ENCODE assay signal across 8 cellular contexts in the genomic region with DNA sequence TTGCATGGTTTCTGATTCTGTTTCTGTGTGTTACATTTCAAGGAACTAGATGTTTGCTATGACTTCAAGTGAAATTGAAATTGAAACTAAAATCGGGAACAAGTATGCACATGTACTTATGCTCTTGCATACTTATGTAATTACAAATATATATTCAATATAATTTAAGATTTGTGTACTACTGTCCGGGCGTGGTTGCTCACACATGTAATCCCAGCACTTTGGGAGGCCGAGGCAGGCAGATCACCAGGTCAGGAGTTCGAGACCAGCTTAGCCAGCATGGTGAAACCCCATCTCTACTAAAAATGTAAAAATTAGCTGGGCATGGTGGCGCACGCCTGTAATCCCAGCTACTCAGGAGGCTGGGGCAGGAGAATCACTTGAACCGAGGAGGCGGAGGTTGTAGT. TPM values are rescaled to one million over a fixed set of nuclear protein-coding genes. Genes with fewer than 3 reads are reported as not detected.
DNase-seq lines count a peak whose midpoint lies in the region; ATAC-seq, FAIRE-seq and TF ChIP-seq lines count a peak whose summit lies in the region.
"Not testable (repeated sequence)": the region's sequence is repeated elsewhere in the genome, so short reads cannot be mapped to it uniquely, and the experiment has no call there.

No MANE protein-coding gene starts in this region.

- H3K9me3 Mint-ChIP-seq in activated CD4-positive, alpha-beta T cell treated with anti-CD3 and anti-CD28 coated beads, Interleukin-2, amount 10 ng/mL, durations not matched to agents 7 days and 5 days: not testable (repeated sequence)

- peak overlapping the region; percentile 50 to 82 (median 66) for H3K27ac ChIP-seq in right lobe of liver

- H3K4me3 ChIP-seq in right lobe of liver: peak overlapping the region; percentile 39 to 44 (median 43)

- not testable (repeated sequence) for TF ChIP-seq POLR2A in right lobe of liver (IDR thresholded peaks at IDR 0.05)

- H3K36me3 Mint-ChIP-seq in activated CD4-positive, alpha-beta T cell treated with anti-CD3 and anti-CD28 coated beads, Interleukin-2, amount 10 ng/mL, durations not matched to agents 7 days and 5 days (ENCODE audit: low read depth): peaks cover 56% of the 10 kb centered on the region

- POLR2A ChIA-PET in activated CD4-positive, alpha-beta T cell treated with anti-CD3 and anti-CD28 coated beads, Interleukin-2, amount 10 ng/mL, durations not matched to agents 7 days and 5 days (lab: Charles Lee): interaction anchor here (1.0 kb wide), 1 partner anchor 41 kb away, joined by 3 read pairs; no protein-coding TSS in a partner anchor

- peak overlapping the region; percentile 73 for H3K4me3 Mint-ChIP-seq in activated CD4-positive, alpha-beta T cell treated with anti-CD3 and anti-CD28 coated beads, Interleukin-2, amount 10 ng/mL, durations not matched to agents 7 days and 5 days

- H3K9me3 ChIP-seq in right lobe of liver: not testable (repeated sequence)

- ATAC-seq in GM19452 (IDR thresholded peaks at IDR 0.05; ENCODE audit: unreplicated experiment): peak; percentile 86
- ATAC-seq in HG02970 (IDR thresholded peaks at IDR 0.05; ENCODE audit: low FRiP score, unreplicated experiment): peak; percentile 45
- ATAC-seq in right lobe of liver: peak; percentile 74 to 88 (median 82)
- peak; percentile 83 for ATAC-seq in stimulated activated naive CD8-positive, alpha-beta T cell treated with anti-CD3 and anti-CD28 coated beads, Interleukin-15, Interleukin-2, amounts not matched to agents 100 U/mL and 50 U/mL, for 24 hours

- H3K27me3 ChIP-seq in right lobe of liver: not testable (repeated sequence)

- CTCF ChIA-PET in activated CD4-positive, alpha-beta T cell treated with anti-CD3 and anti-CD28 coated beads, Interleukin-2, amount 10 ng/mL, durations not matched to agents 7 days and 5 days (lab: Charles Lee): interaction anchor here (0.6 to 1.4 kb wide), 2 partner anchors 10 to 586 kb away, joined by 3 read pairs; no protein-coding TSS in a partner anchor

- peak; percentile 11 for DNase-seq in GM03348 (ENCODE audit: low spot score)
- peak; percentile 8 for DNase-seq in M059J (ENCODE audit: low read depth)
- DNase-seq in activated CD4-positive, alpha-beta T cell treated with anti-CD3 and anti-CD28 coated beads, Interleukin-2, amount 10 ng/mL, durations not matched to agents 7 days and 5 days: peak; percentile 14
- DNase-seq in right lobe of liver; stimulated activated naive CD8-positive, alpha-beta T cell treated with anti-CD3 and anti-CD28 coated beads, Interleukin-15, Interleukin-2, amounts not matched to agents 100 U/mL and 50 U/mL, for 24 hours: not testable (repeated sequence)

- H3K4me1 ChIP-seq in right lobe of liver: not testable (repeated sequence)

- FAIRE-seq in colon (lab: Jason Lieb, UNC): peak; percentile 70

- intact Hi-C loops in right lobe of liver (cut with DNase I): not testable (repeated sequence)

- H3K4me1 Mint-ChIP-seq in activated CD4-positive, alpha-beta T cell treated with anti-CD3 and anti-CD28 coated beads, Interleukin-2, amount 10 ng/mL, durations not matched to agents 7 days and 5 days: peaks cover 76% of the 10 kb centered on the region

- whole genome bisulfite sequencing in right lobe of liver (ENCODE audit: insufficient coverage, low coverage, low lambda C conversion rate, missing lambda C conversion rate): 37% methylated on average over 8 of the region's 9 CpGs

- H3K36me3 ChIP-seq in right lobe of liver: not testable (repeated sequence)

- H3K27ac Mint-ChIP-seq in activated CD4-positive, alpha-beta T cell treated with anti-CD3 and anti-CD28 coated beads, Interleukin-2, amount 10 ng/mL, durations not matched to agents 7 days and 5 days: peak overlapping the region; percentile 98

- TF ChIP-seq CTCF in right lobe of liver (IDR thresholded peaks at IDR 0.05): not testable (repeated sequence)

- not testable (repeated sequence) for H3K27me3 Mint-ChIP-seq in activated CD4-positive, alpha-beta T cell treated with anti-CD3 and anti-CD28 coated beads, Interleukin-2, amount 10 ng/mL, durations not matched to agents 7 days and 5 days

RNA-seq across cellular contexts. Expression of a gene that starts 37.8 kb away (rescaled TPM):
- 5.8 and 9.6 TPM in 2 replicates for total RNA-seq in M059J (2014; rRNA removed; shearing (Covaris generic))
- total RNA-seq in activated CD4-positive, alpha-beta T cell treated with anti-CD3 and anti-CD28 coated beads, Interleukin-2, amount 10 ng/mL, durations not matched to agents 7 days and 5 days: 10 to 100 TPM; 42.1 to 44.8 TPM
- 1 to 10 TPM in 5 of 6 experiments, under 1 TPM in 1; 0.31 to 3.5 (median 1.7) TPM for total RNA-seq in right lobe of liver
